Comparison of ENCODE assay signal across 24 cellular contexts in the genomic region with DNA sequence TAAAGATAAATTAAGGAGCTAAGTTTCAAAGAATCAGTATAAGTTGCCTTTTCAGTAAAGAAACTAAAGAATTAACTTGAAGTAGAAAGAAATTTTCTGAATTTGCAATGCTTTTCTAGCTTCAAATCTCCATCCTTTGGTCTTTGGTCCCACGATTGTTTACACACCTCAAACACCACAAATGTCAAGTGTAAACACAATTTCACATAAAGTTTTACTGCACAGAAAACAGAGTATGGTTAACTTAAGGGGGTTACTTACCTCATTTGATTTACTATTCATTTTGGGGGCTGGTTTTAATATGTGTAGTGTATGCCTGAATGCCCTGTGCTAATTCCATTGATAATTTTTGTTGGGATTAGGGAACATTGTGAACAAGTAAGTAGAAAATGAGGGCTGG. TPM values are rescaled to one million over a fixed set of nuclear protein-coding genes. Genes with fewer than 3 reads are reported as not detected.
"Had no signal": no experiment of that assay in that cellular context is flagged by ENCODE, and none has a peak within 500 bp of the region (broad histone marks: within the 10 kb centered on the region; RNA-seq: fewer than 3 reads in every experiment).

No MANE protein-coding gene starts in this region.

- H3K9me3 Mint-ChIP-seq: dendritic cell treated with granulocyte-macrophage colony-stimulating factor and Interleukin-4, amounts not matched to agents 40 ng/mL and 50 ng/mL, for 4 days; effector memory CD8-positive, alpha-beta T cell; endodermal cell; memory B cell had no signal

- H3K36me3 ChIP-seq: colonic mucosa, gastroesophageal sphincter, left lung had no signal

- H3K4me3 ChIP-seq: colonic mucosa, gastroesophageal sphincter, heart right ventricle, left lung, lung had no signal

- H3K9me3 ChIP-seq: colonic mucosa, gastroesophageal sphincter, heart right ventricle, left lung had no signal

- H3K4me1 ChIP-seq: colonic mucosa, foreskin keratinocyte had no signal

- H3K27ac ChIP-seq: colonic mucosa, epithelial cell of prostate, foreskin keratinocyte, gastroesophageal sphincter, heart right ventricle, left lung had no signal

- H3K4me3 Mint-ChIP-seq: dendritic cell treated with granulocyte-macrophage colony-stimulating factor and Interleukin-4, amounts not matched to agents 40 ng/mL and 50 ng/mL, for 4 days; effector memory CD8-positive, alpha-beta T cell; endodermal cell; memory B cell had no signal

- FAIRE-seq: endometrium, islet of Langerhans, keratinocyte had no signal

- DNase-seq: colonic mucosa; cortex of kidney; effector CD8-positive, alpha-beta T cell; effector memory CD8-positive, alpha-beta T cell; endodermal cell; erythroblast; foreskin keratinocyte; head of caudate nucleus; heart right ventricle; hippocampal formation; left cardiac atrium; left lung; left ventricle myocardium superior; mammary epithelial cell; mesendoderm; midbrain had no signal

- H3K27ac Mint-ChIP-seq: dendritic cell treated with granulocyte-macrophage colony-stimulating factor and Interleukin-4, amounts not matched to agents 40 ng/mL and 50 ng/mL, for 4 days; effector memory CD8-positive, alpha-beta T cell; endodermal cell; memory B cell had no signal

- H3K36me3 Mint-ChIP-seq: memory B cell had no signal

RNA-seq across cellular contexts. Expression of a gene that starts 4.1 kb away (rescaled TPM):
- polyA plus RNA-seq: keratinocyte, mammary epithelial cell had no signal
